In the genomic region with DNA sequence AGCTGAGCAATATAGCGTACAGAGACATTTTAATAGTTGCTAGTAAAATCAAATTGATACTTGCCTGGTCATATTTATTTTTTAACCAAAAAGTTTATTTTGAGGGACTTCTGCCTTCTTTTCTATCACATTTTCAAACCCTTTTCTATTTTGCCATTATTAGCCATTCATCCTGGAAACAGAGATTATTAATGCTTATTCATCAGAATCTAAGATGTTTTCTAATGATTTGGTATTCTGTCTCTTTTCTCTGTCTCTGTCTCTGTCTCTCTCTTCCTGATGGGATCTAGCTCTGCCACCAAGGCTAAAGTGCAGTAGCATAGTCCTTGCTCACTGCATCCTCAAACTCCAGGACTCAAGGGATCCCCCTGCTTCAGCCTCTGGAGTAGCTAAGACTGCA, we compare ENCODE assay signal across 27 cellular contexts.
"Had no signal": no experiment of that assay in that cellular context is flagged by ENCODE, and none has a peak within 500 bp of the region (broad histone marks: within the 10 kb centered on the region; RNA-seq: fewer than 3 reads in every experiment).

No MANE protein-coding gene starts in this region.

- H3K27ac ChIP-seq: stomach, suprapubic skin, testis, thoracic aorta, thyroid gland, tibial artery, tibial nerve, transverse colon, upper lobe of left lung, upper lobe of right lung, uterus, vagina had no signal

- DNase-seq: stimulated activated CD4-positive, alpha-beta T cell treated with anti-CD3 and anti-CD28 coated beads, Interleukin-2, amount 100 ng/mL, for 48 hours; stimulated activated CD4-positive, alpha-beta T cell treated with anti-CD3 and anti-CD28 coated beads, Interleukin-4, amount 100 ng/mL, for 1 hour; stimulated activated CD4-positive, alpha-beta T cell treated with anti-CD3 and anti-CD28 coated beads, Interleukin-4, amount 100 ng/mL, for 24 hours; stimulated activated CD4-positive, alpha-beta T cell treated with anti-CD3 and anti-CD28 coated beads, Interleukin-4, amount 100 ng/mL, for 4 hours; stimulated activated CD8-positive, alpha-beta memory T cell treated with anti-CD3 and anti-CD28 coated beads, Interleukin-4, amount 100 ng/mL, for 48 hours; stimulated activated naive B cell treated with anti-CD40 and anti-IgM and Interleukin-4, amounts not matched to agents 10 μg/mL and 1 μg/mL and 100 μg/mL, for 72 hours; stimulated activated naive CD4-positive, alpha-beta T cell; stimulated activated naive CD4-positive, alpha-beta T cell treated with Interleukin-2 at 50 U/mL for 16 hours; stimulated activated naive CD8-positive, alpha-beta T cell treated with anti-CD3 and anti-CD28 coated beads, Interleukin-15, amount 100 ng/mL, for 72 hours; stimulated activated naive CD8-positive, alpha-beta T cell treated with anti-CD3 and anti-CD28 coated beads, Interleukin-15, Interleukin-2, amounts not matched to agents 100 U/mL and 50 U/mL, for 24 hours; stomach; substantia nigra; testis; thyroid gland; tibial artery; transverse colon; trophoblast cell; upper lobe of left lung; upper lobe of right lung; uterus had no signal

- H3K27me3 ChIP-seq: stomach, suprapubic skin, testis, thyroid gland, tibial artery, tibial nerve, transverse colon, upper lobe of left lung, upper lobe of right lung, uterus, vagina had no signal

- H3K4me1 ChIP-seq: stomach, suprapubic skin, testis, thyroid gland, tibial artery, tibial nerve, transverse colon, upper lobe of left lung, upper lobe of right lung, uterus, vagina had no signal

- ATAC-seq: stimulated activated effector memory CD8-positive, alpha-beta T cell treated with anti-CD3 and anti-CD28 coated beads, Interleukin-12 subunit alpha, Interleukin-12 subunit beta, amount 100 ng/mL, for 72 hours; stimulated activated memory B cell treated with anti-CD40 and anti-IgM and Interleukin-4, amounts not matched to agents 10 μg/mL and 1 μg/mL and 100 μg/mL, for 72 hours; stimulated activated naive B cell treated with anti-CD40 and anti-IgM and Interleukin-4, amounts not matched to agents 10 μg/mL and 1 μg/mL and 100 μg/mL, for 72 hours; stimulated activated naive CD8-positive, alpha-beta T cell treated with anti-CD3 and anti-CD28 coated beads, Interleukin-15, amount 100 ng/mL, for 72 hours; stimulated activated naive CD8-positive, alpha-beta T cell treated with anti-CD3 and anti-CD28 coated beads, Interleukin-15, Interleukin-2, amounts not matched to agents 100 U/mL and 50 U/mL, for 24 hours; upper lobe of right lung had no signal

- H3K4me3 ChIP-seq: stomach, suprapubic skin, testis, thoracic aorta, thyroid gland, tibial artery, tibial nerve, transverse colon, upper lobe of left lung, upper lobe of right lung, uterus, vagina had no signal

- H3K36me3 ChIP-seq: stomach, suprapubic skin, thoracic aorta, thyroid gland, tibial artery, tibial nerve, transverse colon, upper lobe of left lung, upper lobe of right lung, uterus, vagina had no signal

- FAIRE-seq: urothelium cell line had no signal

- H3K9me3 ChIP-seq: suprapubic skin, testis, thoracic aorta, thyroid gland, tibial artery, tibial nerve, transverse colon, upper lobe of right lung, uterus, vagina had no signal
